Comparison of ENCODE assay signal across 10 cellular contexts in genomic region chr9:20981486-20981885, GRCh38. TPM values are rescaled to one million over a fixed set of nuclear protein-coding genes. Genes with fewer than 3 reads are reported as not detected.
A peak's percentile ranks its signal among the peaks of the same experiment; 100 is the strongest.
DNase-seq lines count a peak whose midpoint lies in the region; ATAC-seq and TF ChIP-seq lines count a peak whose summit lies in the region.
"Had no signal": no experiment of that assay in that cellular context is flagged by ENCODE, and none has a peak within 500 bp of the region (broad histone marks: within the 10 kb centered on the region; RNA-seq: fewer than 3 reads in every experiment).

No MANE protein-coding gene starts in this region.

- 16 to 32% (median 25%) methylated on average over 2 of the region's 2 CpGs for WGBS in adrenal gland, 4 donors
- 13 to 43% methylated on average over 2 of the region's 2 CpGs for whole genome bisulfite sequencing in transverse colon (ENCODE audit: low coverage in 1 of 2), 2 donors

- TF ChIP-seq EP300 in transverse colon (IDR thresholded peaks at IDR 0.05; ENCODE audit: low read depth), result no peak

- no peaks in the 10 kb centered on the region for H3K36me3 ChIP-seq in adrenal gland (replicated peaks in 1 of 2)
- no peaks in the 10 kb centered on the region for H3K36me3 ChIP-seq in kidney epithelial cell (ENCODE audit: control insufficient read depth, insufficient read depth, low read length)
- H3K36me3 ChIP-seq in transverse colon, result no peaks in the 10 kb centered on the region
- H3K36me3 ChIP-seq in Peyer's patch, result peaks cover 0 to 7% (median 0%) of the 10 kb centered on the region in 3 donors

- no peak for TF ChIP-seq CTCF in HFF-Myc (IDR thresholded peaks at IDR 0.05; ENCODE audit: low read depth, low read length, missing control alignments)
- no peak for TF ChIP-seq CTCF in adrenal gland (IDR thresholded peaks at IDR 0.05)
- TF ChIP-seq CTCF in kidney epithelial cell (IDR thresholded peaks at IDR 0.05; ENCODE audit: insufficient read depth, low read length, poor library complexity, severe bottlenecking), result no peak
- no peak for TF ChIP-seq CTCF in transverse colon (IDR thresholded peaks at IDR 0.05)
- no peak for TF ChIP-seq CTCF in Peyer's patch (IDR thresholded peaks at IDR 0.05)

- in situ Hi-C loops in transverse colon (cut with MboI; ENCODE audit: low pct_ligation_motif_present in 1 of 4, low pct_unique_long_range_greater_than_20kb in 1 of 4, low sequenced_read_pairs in 3 of 4), result loop anchor here in 1 of 4 donors (10.0 kb wide), 1 partner anchor 63 kb away; no protein-coding TSS in a partner anchor

- H3K4me3 ChIP-seq in HFF-Myc (replicated peaks; ENCODE audit: low read depth, low read length) (no peak overlapping the region), adrenal gland (peak overlapping the region in 1 of 4 donors; percentile 5), kidney epithelial cell (ENCODE audit: low read depth, low read length) (no peak overlapping the region), transverse colon (no peak overlapping the region), Peyer's patch (no peak overlapping the region)

- H3K27me3 Mint-ChIP-seq in activated T-cell treated with anti-CD3 and anti-CD28 coated beads, Interleukin-2, amount 50 U/mL, for 72 hours (ENCODE audit: low read depth), result no peaks in the 10 kb centered on the region
- H3K27me3 Mint-ChIP-seq: effector memory CD8-positive, alpha-beta T cell had no signal

- no peak overlapping the region for H3K27ac Mint-ChIP-seq in activated T-cell treated with anti-CD3 and anti-CD28 coated beads, Interleukin-2, amount 50 U/mL, for 72 hours
- H3K27ac Mint-ChIP-seq: effector memory CD8-positive, alpha-beta T cell had no signal

- TF ChIP-seq POLR2A in adrenal gland (IDR thresholded peaks at IDR 0.05) (no peak), transverse colon (IDR thresholded peaks at IDR 0.05) (no peak), Peyer's patch (IDR thresholded peaks at IDR 0.05) (no peak)

- H3K4me1 ChIP-seq in adrenal gland (replicated peaks in 1 of 2), result peaks cover 23 to 39% of the 10 kb centered on the region in 2 donors
- peaks cover 0 to 22% (median 3%) of the 10 kb centered on the region in 4 donors for H3K4me1 ChIP-seq in transverse colon
- H3K4me1 ChIP-seq in Peyer's patch, result no peaks in the 10 kb centered on the region

- no peaks in the 10 kb centered on the region for H3K27me3 ChIP-seq in adrenal gland
- no peaks in the 10 kb centered on the region for H3K27me3 ChIP-seq in kidney epithelial cell (ENCODE audit: control insufficient read depth, insufficient read depth, low read length)
- H3K27me3 ChIP-seq in transverse colon, result no peaks in the 10 kb centered on the region
- H3K27me3 ChIP-seq in Peyer's patch, result no peaks in the 10 kb centered on the region

- no peaks in the 10 kb centered on the region for H3K9me3 Mint-ChIP-seq in activated T-cell treated with anti-CD3 and anti-CD28 coated beads, Interleukin-2, amount 50 U/mL, for 72 hours
- H3K9me3 Mint-ChIP-seq: effector memory CD8-positive, alpha-beta T cell had no signal

- no peak for ATAC-seq in activated T-cell treated with anti-CD3 and anti-CD28 coated beads, Interleukin-2, amount 50 U/mL, for 72 hours (replicated peaks in 1 of 2)
- ATAC-seq: effector memory CD8-positive, alpha-beta T cell had no signal

- intact Hi-C loops in adrenal gland (cut with DNase I), result no loop called here
- intact Hi-C loops in transverse colon (cut with DNase I; ENCODE audit: low total_unique reads), result no loop called here

- H3K27ac ChIP-seq in adrenal gland (peak overlapping the region in 4 of 5 donors; percentile 16 to 87 (median 82)), transverse colon (peak overlapping the region; percentile 54 to 80 (median 65)), Peyer's patch (peak overlapping the region in 2 of 4 donors; percentile 21 to 63)

- H3K9me3 ChIP-seq in adrenal gland (replicated peaks in 1 of 3) (no peaks in the 10 kb centered on the region), transverse colon (no peaks in the 10 kb centered on the region), Peyer's patch (no peaks in the 10 kb centered on the region)

- H3K4me3 Mint-ChIP-seq in activated T-cell treated with anti-CD3 and anti-CD28 coated beads, Interleukin-2, amount 50 U/mL, for 72 hours, result no peak overlapping the region
- H3K4me3 Mint-ChIP-seq: effector memory CD8-positive, alpha-beta T cell had no signal

- DNase-seq in HFF-Myc (ENCODE audit: extremely low read depth, low read depth) (peak; percentile 53), adrenal gland (peak in 2 of 7 donors; percentile 19 to 20), kidney epithelial cell (ENCODE audit: low read depth) (peak; percentile 23), transverse colon (no peak), COLO829 (ENCODE audit: low spot score) (no peak), Peyer's patch (no peak), NCI-H748 (lab: John Stamatoyannopoulos, UW; ENCODE audit: unreplicated experiment) (no peak)
- no peak for DNase-seq in activated T-cell treated with anti-CD3 and anti-CD28 coated beads, Interleukin-2, amount 50 U/mL, for 72 hours
- DNase-seq: effector memory CD8-positive, alpha-beta T cell; NCI-H1105 treated with DMSO at 0.1 percent for 48 hours had no signal

- no peaks in the 10 kb centered on the region for H3K4me1 Mint-ChIP-seq in activated T-cell treated with anti-CD3 and anti-CD28 coated beads, Interleukin-2, amount 50 U/mL, for 72 hours (ENCODE audit: low read depth)

- peaks cover 1 to 7% of the 10 kb centered on the region in 2 donors for H3K36me3 Mint-ChIP-seq in activated T-cell treated with anti-CD3 and anti-CD28 coated beads, Interleukin-2, amount 50 U/mL, for 72 hours (ENCODE audit: insufficient read depth in 2 of 2)

RNA-seq across cellular contexts. Expression of gene HACD4, which starts 50.0 kb away (rescaled TPM):
- total RNA-seq in adrenal gland (10 to 100 TPM in 2 of 8 donors, 1 to 10 TPM in 6; 1.8 to 13.7 (median 6.3) TPM), kidney epithelial cell (0.46 and 0.62 TPM in 2 replicates), transverse colon (1 to 10 TPM; 1.1 to 4.8 (median 2.7) TPM), Peyer's patch (1 to 10 TPM; 1.2 to 8.3 (median 2.0) TPM)
- 1 to 10 TPM; 1.7 to 2.6 (median 2.1) TPM for polyA plus RNA-seq in adrenal gland
- 1 to 10 TPM; 1.8 to 3.3 TPM for total RNA-seq in activated T-cell treated with anti-CD3 and anti-CD28 coated beads, Interleukin-2, amount 50 U/mL, for 72 hours

Comparison
In these comparisons a context has a peak if more than half of its experiments do, and no peak if none do; other contexts are left out.
1. DNase-seq: peak in HFF-Myc (single experiment) and kidney epithelial cell (single experiment); none in transverse colon (single experiment), COLO829 (single experiment), activated T-cell treated with anti-CD3 and anti-CD28 coated beads, Interleukin-2, amount 50 U/mL, for 72 hours (0 of 2), Peyer's patch (0 of 3) and NCI-H748 (single experiment).